12 cellular contexts compared by ENCODE assay signal in the genomic region with DNA sequence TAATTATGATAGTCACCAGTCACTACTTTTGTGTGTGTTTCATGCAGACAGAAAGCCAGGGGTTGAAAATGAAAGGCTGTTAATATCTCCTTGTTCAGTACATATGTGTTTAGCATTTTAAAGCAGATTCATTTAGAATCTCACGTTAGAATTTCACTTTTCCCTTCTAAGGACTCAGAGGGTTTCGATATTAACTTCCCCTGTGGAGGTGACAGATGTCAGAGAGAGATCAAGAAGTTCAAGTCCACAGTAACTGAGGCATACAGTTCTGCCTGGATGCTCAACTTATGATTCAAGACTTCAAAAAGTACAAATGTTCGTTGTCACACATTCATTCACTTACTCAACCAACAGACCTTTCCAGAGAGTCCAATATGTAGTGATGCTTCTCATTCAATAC.
DNase-seq lines count a peak whose midpoint lies in the region; ATAC-seq, FAIRE-seq and TF ChIP-seq lines count a peak whose summit lies in the region.
"Had no signal": no experiment of that assay in that cellular context is flagged by ENCODE, and none has a peak within 500 bp of the region (broad histone marks: within the 10 kb centered on the region; RNA-seq: fewer than 3 reads in every experiment).

No MANE protein-coding gene starts in this region.

- FAIRE-seq in GM12891 (lab: Jason Lieb, UNC), result peak; percentile 90
- FAIRE-seq: pancreas, TTC549 had no signal

- no peak for DNase-seq in GM12891 (ENCODE audit: insufficient read length, low spot score)
- no peak for DNase-seq in activated T-cell treated with anti-CD3 and anti-CD28 coated beads, Interleukin-2, amount 50 U/mL, for 1 hour
- DNase-seq in H4 (ENCODE audit: low spot score), result no peak
- no peak for DNase-seq in T-helper 2 cell
- DNase-seq: activated T-cell treated with anti-CD3 and anti-CD28 coated beads for 4 hours, mesendoderm, pancreas had no signal

- no peak for TF ChIP-seq POLR2A in GM12891 (IDR thresholded peaks at IDR 0.05; ENCODE audit: low read depth, low read length)

- ATAC-seq in GM19351 (IDR thresholded peaks at IDR 0.05; ENCODE audit: unreplicated experiment) (peak; percentile 70), HG02642 (IDR thresholded peaks at IDR 0.05; ENCODE audit: poor library complexity, unreplicated experiment) (peak; percentile 66), HG03469 (IDR thresholded peaks at IDR 0.05; ENCODE audit: unreplicated experiment) (peak; percentile 60), HG03097 (IDR thresholded peaks at IDR 0.05; ENCODE audit: low FRiP score, unreplicated experiment) (no peak)
- ATAC-seq: pancreas had no signal

TF ChIP-seq in GM12891, 5 proteins besides CTCF, POLR2A, EP300 and RAD21:
- TF ChIP-seq PAX5 (IDR thresholded peaks at IDR 0.05; ENCODE audit: insufficient read depth, low read length, severe bottlenecking) (no peak), TAF1 (IDR thresholded peaks at IDR 0.05; ENCODE audit: low read depth, low read length) (no peak), POU2F2 (IDR thresholded peaks at IDR 0.05; ENCODE audit: low read depth, low read length) (no peak), POLR2AphosphoS5 (IDR thresholded peaks at IDR 0.05; ENCODE audit: low read depth, low read length) (no peak), SPI1 (IDR thresholded peaks at IDR 0.05; ENCODE audit: low read depth, low read length) (no peak)
